ENCODE assay signal across 1 cellular context in the genomic region with DNA sequence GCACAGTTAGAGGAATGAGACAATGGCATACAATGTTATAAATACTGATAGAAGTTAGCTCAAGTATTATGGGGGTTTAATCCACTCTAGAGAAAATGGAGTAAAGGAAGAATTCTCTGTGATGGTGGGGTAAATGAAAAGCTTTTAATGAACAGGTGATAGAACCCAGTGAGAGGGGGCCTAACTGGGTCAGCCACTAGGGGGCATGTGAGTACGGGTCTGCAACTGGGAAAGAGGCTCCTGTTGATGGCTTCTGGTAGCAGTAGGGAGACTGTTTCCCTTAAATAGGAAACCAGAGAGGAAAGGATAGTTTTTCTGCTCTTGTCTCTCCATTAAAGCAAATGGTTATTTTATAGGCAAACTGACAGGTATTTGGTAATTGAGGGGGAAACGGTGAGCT.
TF ChIP-seq lines count a peak whose summit lies in the region.

No MANE protein-coding gene starts in this region.

TF ChIP-seq in H1, 55 proteins besides CTCF, POLR2A, EP300 and RAD21 (continued from another document):
- TF ChIP-seq SRF (IDR thresholded peaks at IDR 0.05; ENCODE audit: low read depth, low read length) (no peak), FOSL1 (IDR thresholded peaks at IDR 0.05; ENCODE audit: insufficient read depth, low read depth, low read length) (no peak), KDM5A (IDR thresholded peaks at IDR 0.05; ENCODE audit: low read length) (no peak), YY1 (IDR thresholded peaks at IDR 0.05; ENCODE audit: low read depth, low read length) (no peak)
- TF ChIP-seq, protein P1, sequence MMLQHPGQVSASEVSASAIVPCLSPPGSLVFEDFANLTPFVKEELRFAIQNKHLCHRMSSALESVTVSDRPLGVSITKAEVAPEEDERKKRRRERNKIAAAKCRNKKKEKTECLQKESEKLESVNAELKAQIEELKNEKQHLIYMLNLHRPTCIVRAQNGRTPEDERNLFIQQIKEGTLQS (IDR thresholded peaks at IDR 0.05; ENCODE audit: insufficient read depth, low read depth, low read length): no peak
